ENCODE assay signal across 27 cellular contexts in genomic region chr11:115237578-115237977, GRCh38.
"Had no signal": no experiment of that assay in that cellular context is flagged by ENCODE, and none has a peak within 500 bp of the region (broad histone marks: within the 10 kb centered on the region; RNA-seq: fewer than 3 reads in every experiment).

No MANE protein-coding gene starts in this region.

- H3K79me2 ChIP-seq: parathyroid adenoma had no signal

- H3K36me3 ChIP-seq: left ventricle myocardium inferior, neural progenitor cell, neutrophil, right atrium auricular region, spleen, suprapubic skin, thoracic aorta, tibial artery had no signal

- H3K9me3 Mint-ChIP-seq: mesothelial cell of epicardium; naive B cell; natural killer cell; nephron progenitor cell; neural progenitor cell; stimulated activated effector memory CD8-positive, alpha-beta T cell treated with anti-CD3 and anti-CD28 coated beads, Interleukin-12 subunit alpha, Interleukin-12 subunit beta, amount 100 ng/mL, for 72 hours; stimulated activated naive CD8-positive, alpha-beta T cell treated with anti-CD3 and anti-CD28 coated beads, Interleukin-15, Interleukin-2, amounts not matched to agents 100 ng/mL and 50 ng/mL, for 24 hours had no signal

- ATAC-seq: natural killer cell; psoas muscle; sciatic nerve; stimulated activated effector memory CD8-positive, alpha-beta T cell treated with anti-CD3 and anti-CD28 coated beads, Interleukin-12 subunit alpha, Interleukin-12 subunit beta, amount 100 ng/mL, for 72 hours; upper lobe of right lung had no signal

- H3K36me3 Mint-ChIP-seq: mesothelial cell of epicardium; naive B cell; natural killer cell; stimulated activated effector memory CD8-positive, alpha-beta T cell treated with anti-CD3 and anti-CD28 coated beads, Interleukin-12 subunit alpha, Interleukin-12 subunit beta, amount 100 ng/mL, for 72 hours had no signal

- DNase-seq: hippocampal formation; left ventricle myocardium inferior; mesendoderm; naive B cell; natural killer cell; nephron progenitor cell; occipital lobe; psoas muscle; spleen; stimulated activated CD4-positive, alpha-beta T cell treated with anti-CD3 and anti-CD28 coated beads, Interleukin-4, amount 100 ng/mL, for 24 hours; stimulated activated naive CD4-positive, alpha-beta T cell; tibial artery; trophoblast cell; upper lobe of right lung had no signal

- FAIRE-seq: urothelium cell line had no signal

- H3K4me2 ChIP-seq: neural progenitor cell had no signal

- H2AFZ ChIP-seq: neural progenitor cell, parathyroid adenoma had no signal

- H3K4me1 Mint-ChIP-seq: naive B cell; natural killer cell; neural progenitor cell; stimulated activated effector memory CD8-positive, alpha-beta T cell treated with anti-CD3 and anti-CD28 coated beads, Interleukin-12 subunit alpha, Interleukin-12 subunit beta, amount 100 ng/mL, for 72 hours had no signal

- H3K9ac ChIP-seq: neural progenitor cell, parathyroid adenoma had no signal

- H3K4me3 ChIP-seq: left ventricle myocardium inferior, lung, neural progenitor cell, psoas muscle, right atrium auricular region, skin epidermis, spleen, suprapubic skin, thoracic aorta, tibial artery, upper lobe of right lung had no signal

- H3K4me3 Mint-ChIP-seq: mesothelial cell of epicardium; naive B cell; natural killer cell; nephron progenitor cell; neural progenitor cell; stimulated activated effector memory CD8-positive, alpha-beta T cell treated with anti-CD3 and anti-CD28 coated beads, Interleukin-12 subunit alpha, Interleukin-12 subunit beta, amount 100 ng/mL, for 72 hours; stimulated activated naive CD8-positive, alpha-beta T cell treated with anti-CD3 and anti-CD28 coated beads, Interleukin-15, Interleukin-2, amounts not matched to agents 100 ng/mL and 50 ng/mL, for 24 hours had no signal

- H3K27ac Mint-ChIP-seq: naive B cell; natural killer cell; neural progenitor cell; stimulated activated effector memory CD8-positive, alpha-beta T cell treated with anti-CD3 and anti-CD28 coated beads, Interleukin-12 subunit alpha, Interleukin-12 subunit beta, amount 100 ng/mL, for 72 hours; stimulated activated naive CD8-positive, alpha-beta T cell treated with anti-CD3 and anti-CD28 coated beads, Interleukin-15, Interleukin-2, amounts not matched to agents 100 ng/mL and 50 ng/mL, for 24 hours had no signal

- H3K9me3 ChIP-seq: left ventricle myocardium inferior, neutrophil, psoas muscle, right atrium auricular region, spleen, suprapubic skin, thoracic aorta, tibial artery, upper lobe of right lung had no signal

- H3K27ac ChIP-seq: left ventricle myocardium inferior, neural progenitor cell, neutrophil, parathyroid adenoma, psoas muscle, right atrium auricular region, skin epidermis, spleen, suprapubic skin, thoracic aorta, tibial artery, upper lobe of right lung had no signal

- H3K4me1 ChIP-seq: left ventricle myocardium inferior, neural progenitor cell, parathyroid adenoma, psoas muscle, spleen, suprapubic skin, tibial artery, upper lobe of right lung had no signal

- H3K27me3 ChIP-seq: neural progenitor cell, neutrophil, right atrium auricular region, spleen, suprapubic skin, tibial artery, upper lobe of right lung had no signal
